Comparison of ENCODE assay signal across 29 cellular contexts in the genomic region with DNA sequence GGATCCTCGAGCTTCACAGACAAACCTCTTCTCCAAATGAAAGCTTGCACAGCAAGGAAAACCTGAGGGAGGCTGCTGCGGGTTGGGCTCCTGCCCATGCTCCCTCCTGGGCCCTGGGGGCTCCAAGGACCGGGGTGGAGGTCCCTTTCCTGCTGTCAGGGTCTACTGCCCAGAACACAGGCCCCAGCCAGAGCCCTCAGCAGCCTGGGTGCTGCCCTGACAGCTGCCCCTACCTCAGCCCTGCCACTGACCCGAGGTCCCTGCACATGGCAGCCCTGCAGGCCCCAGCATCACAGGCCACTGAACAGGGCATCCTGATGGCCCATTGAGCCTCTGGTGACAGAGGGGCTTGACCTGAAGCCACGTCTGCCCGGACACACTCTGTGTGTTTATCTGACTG. TPM values are rescaled to one million over a fixed set of nuclear protein-coding genes. Genes with fewer than 3 reads are reported as not detected.
DNase-seq lines count a peak whose midpoint lies in the region; ATAC-seq and TF ChIP-seq lines count a peak whose summit lies in the region.
"Had no signal": no experiment of that assay in that cellular context is flagged by ENCODE, and none has a peak within 500 bp of the region (broad histone marks: within the 10 kb centered on the region; RNA-seq: fewer than 3 reads in every experiment).

No MANE protein-coding gene starts in this region.

- no peak overlapping the region for H3K23ac ChIP-seq in neuronal stem cell (ENCODE audit: low read depth, low read length, poor library complexity)

- ATAC-seq in HG02623 (IDR thresholded peaks at IDR 0.05; ENCODE audit: unreplicated experiment) = no peak
- ATAC-seq: A549; activated CD8-positive, alpha-beta memory T cell treated with anti-CD3 and anti-CD28 coated beads, Interleukin-2, amount 10 ng/mL, durations not matched to agents 7 days and 5 days; CD8-positive, alpha-beta T cell; naive thymus-derived CD4-positive, alpha-beta T cell had no signal

- no peaks in the 10 kb centered on the region for H3K4me1 ChIP-seq in breast epithelium
- H3K4me1 ChIP-seq in left ventricle myocardium inferior = peaks cover 6% of the 10 kb centered on the region
- peaks cover 0 to 3% of the 10 kb centered on the region in 2 donors for H3K4me1 ChIP-seq in neuronal stem cell (ENCODE audit: control insufficient read depth in 2 of 2, insufficient read depth in 1 of 2, low read depth in 1 of 2, low read length in 2 of 2)
- no peaks in the 10 kb centered on the region for H3K4me1 ChIP-seq in transverse colon
- H3K4me1 ChIP-seq: A549, vagina had no signal

- TF ChIP-seq CTCF in breast epithelium (IDR thresholded peaks at IDR 0.05) (no peak), MCF 10A (IDR thresholded peaks at IDR 0.05; ENCODE audit: unreplicated experiment) (no peak), left ventricle myocardium inferior (IDR thresholded peaks at IDR 0.05; ENCODE audit: borderline replicate concordance) (no peak), transverse colon (IDR thresholded peaks at IDR 0.05) (no peak)

- no peak for TF ChIP-seq EP300 in transverse colon (IDR thresholded peaks at IDR 0.05; ENCODE audit: low read depth)

- H3K9me3 ChIP-seq in breast epithelium (no peaks in the 10 kb centered on the region), left ventricle myocardium inferior (replicated peaks) (no peaks in the 10 kb centered on the region), neuronal stem cell (replicated peaks in 1 of 2; ENCODE audit: control insufficient read depth in 2 of 2, insufficient read depth in 1 of 2, low read depth in 1 of 2, low read length in 2 of 2) (peaks cover 0 to 3% of the 10 kb centered on the region in 2 donors), transverse colon (no peaks in the 10 kb centered on the region)
- H3K9me3 ChIP-seq: A549, ovary, vagina had no signal

- H4K8ac ChIP-seq in neuronal stem cell (ENCODE audit: low read depth, low read length) = no peak overlapping the region

- H3K4me3 Mint-ChIP-seq in MCF 10A (ENCODE audit: unreplicated experiment) = no peak overlapping the region
- H3K4me3 Mint-ChIP-seq: activated CD8-positive, alpha-beta memory T cell treated with anti-CD3 and anti-CD28 coated beads, Interleukin-2, amount 10 ng/mL, durations not matched to agents 7 days and 5 days; activated naive CD4-positive, alpha-beta T cell treated with anti-CD3 and anti-CD28 coated beads, Interleukin-2, amount 10 ng/mL, durations not matched to agents 7 days and 5 days; activated T-helper 1 cell treated with anti-CD3 and anti-CD28 coated beads, Interleukin-12 subunit alpha, Interleukin-12 subunit beta, Interleukin-2, Interleukin-4 antibody, amounts not matched to agents 30 ng/mL and 10 ng/mL and 1 ng/mL, durations not matched to agents 14 hours and 24 hours and 36 hours; CD8-positive, alpha-beta T cell; naive thymus-derived CD4-positive, alpha-beta T cell had no signal

- peak; percentile 11 to 27 for DNase-seq in breast epithelium (ENCODE audit: low spot score in 2 of 2)
- no peak for DNase-seq in MCF 10A (ENCODE audit: unreplicated experiment)
- DNase-seq in left ventricle myocardium inferior = peak; percentile 8
- DNase-seq in neuronal stem cell (ENCODE audit: low spot score) = no peak
- DNase-seq in transverse colon = peak; percentile 2
- DNase-seq in cerebellar nuclear complex (lab: John Stamatoyannopoulos, UW) = no peak
- DNase-seq in NCI-H1105 (lab: John Stamatoyannopoulos, UW) = no peak
- DNase-seq: activated CD8-positive, alpha-beta memory T cell treated with anti-CD3 and anti-CD28 coated beads, Interleukin-2, amount 10 ng/mL, durations not matched to agents 7 days and 5 days; AML-193; CD8-positive, alpha-beta T cell; NCI-H1417 treated with DMSO at 0.1 percent for 48 hours; NCI-H2081; NCI-H2227 treated with DMSO at 0.1 percent for 48 hours; NCI-H69; small intestine; stimulated activated naive CD4-positive, alpha-beta T cell treated with Interleukin-2 at 50 U/mL for 16 hours; T-helper 2 cell had no signal

- H3K36me3 Mint-ChIP-seq in MCF 10A (ENCODE audit: insufficient read depth, unreplicated experiment) = no peaks in the 10 kb centered on the region
- H3K36me3 Mint-ChIP-seq: activated CD8-positive, alpha-beta memory T cell treated with anti-CD3 and anti-CD28 coated beads, Interleukin-2, amount 10 ng/mL, durations not matched to agents 7 days and 5 days; activated naive CD4-positive, alpha-beta T cell treated with anti-CD3 and anti-CD28 coated beads, Interleukin-2, amount 10 ng/mL, durations not matched to agents 7 days and 5 days; CD8-positive, alpha-beta T cell; naive thymus-derived CD4-positive, alpha-beta T cell had no signal

- no peak overlapping the region for H3K27ac Mint-ChIP-seq in MCF 10A (ENCODE audit: low read depth, unreplicated experiment)
- H3K27ac Mint-ChIP-seq: activated CD8-positive, alpha-beta memory T cell treated with anti-CD3 and anti-CD28 coated beads, Interleukin-2, amount 10 ng/mL, durations not matched to agents 7 days and 5 days; activated naive CD4-positive, alpha-beta T cell treated with anti-CD3 and anti-CD28 coated beads, Interleukin-2, amount 10 ng/mL, durations not matched to agents 7 days and 5 days; activated T-helper 1 cell treated with anti-CD3 and anti-CD28 coated beads, Interleukin-12 subunit alpha, Interleukin-12 subunit beta, Interleukin-2, Interleukin-4 antibody, amounts not matched to agents 30 ng/mL and 10 ng/mL and 1 ng/mL, durations not matched to agents 14 hours and 24 hours and 36 hours; CD8-positive, alpha-beta T cell; naive thymus-derived CD4-positive, alpha-beta T cell had no signal

- CTCF ChIA-PET in MCF 10A (lab: Yijun Ruan, JAX) = interaction anchor here (0.7 kb wide), 2 partner anchors 38 to 42 kb away, joined by 3 read pairs; no protein-coding TSS in a partner anchor

- no peak overlapping the region for H2BK5ac ChIP-seq in neuronal stem cell (ENCODE audit: low read length)

- no peaks in the 10 kb centered on the region for H3K27me3 ChIP-seq in breast epithelium
- H3K27me3 ChIP-seq in left ventricle myocardium inferior (ENCODE audit: low read depth) = no peaks in the 10 kb centered on the region
- peaks cover 0 to 11% (median 0%) of the 10 kb centered on the region in 3 experiments for H3K27me3 ChIP-seq in neuronal stem cell (ENCODE audit: control insufficient read depth in 3 of 3, insufficient read depth in 3 of 3, low read depth in 1 of 3, low read length in 3 of 3)
- H3K27me3 ChIP-seq in transverse colon = no peaks in the 10 kb centered on the region
- H3K27me3 ChIP-seq: ovary, vagina had no signal

- H3K14ac ChIP-seq in neuronal stem cell (ENCODE audit: low read length) = no peak overlapping the region

- H3K36me3 ChIP-seq in breast epithelium = no peaks in the 10 kb centered on the region
- H3K36me3 ChIP-seq in left ventricle myocardium inferior = no peaks in the 10 kb centered on the region
- H3K36me3 ChIP-seq in neuronal stem cell (replicated peaks in 1 of 2; ENCODE audit: control insufficient read depth in 2 of 2, insufficient read depth in 2 of 2, low read length in 2 of 2) = no peaks in the 10 kb centered on the region
- H3K36me3 ChIP-seq in transverse colon = no peaks in the 10 kb centered on the region
- H3K36me3 ChIP-seq: ovary, vagina had no signal

- WGBS in neuronal stem cell (ENCODE audit: extremely low coverage in 2 of 2, insufficient read length in 2 of 2, insufficient replicate concordance in 1 of 2), 2 donors = no CpG with 5 or more reads among the region's 6 CpGs
- 91% methylated on average over 6 of the region's 6 CpGs; no CpG with 5 or more reads in 1 of the 2 donors for WGBS in transverse colon (ENCODE audit: low coverage in 1 of 2), 2 donors

- H2BK15ac ChIP-seq in neuronal stem cell (ENCODE audit: low read length) = no peak overlapping the region

- H3K4me3 ChIP-seq in breast epithelium (no peak overlapping the region), left ventricle myocardium inferior (no peak overlapping the region), neuronal stem cell (ENCODE audit: low read length in 2 of 2) (no peak overlapping the region), transverse colon (no peak overlapping the region)
- H3K4me3 ChIP-seq: A549, GM12878, ovary, vagina had no signal

- no peak overlapping the region for H4K91ac ChIP-seq in neuronal stem cell (ENCODE audit: low read depth, low read length, poor library complexity)

- H3K4me1 Mint-ChIP-seq in MCF 10A (ENCODE audit: insufficient read depth, unreplicated experiment) = no peaks in the 10 kb centered on the region
- H3K4me1 Mint-ChIP-seq: activated CD8-positive, alpha-beta memory T cell treated with anti-CD3 and anti-CD28 coated beads, Interleukin-2, amount 10 ng/mL, durations not matched to agents 7 days and 5 days; activated naive CD4-positive, alpha-beta T cell treated with anti-CD3 and anti-CD28 coated beads, Interleukin-2, amount 10 ng/mL, durations not matched to agents 7 days and 5 days; naive thymus-derived CD4-positive, alpha-beta T cell had no signal

- H3K9ac ChIP-seq in neuronal stem cell (ENCODE audit: low read depth, low read length, poor library complexity) = no peak overlapping the region

- H3K4ac ChIP-seq in neuronal stem cell (ENCODE audit: low read length) = no peak overlapping the region

- POLR2A ChIA-PET in MCF 10A (lab: Yijun Ruan, JAX) = no interaction called here

- in situ Hi-C loops in transverse colon (cut with MboI; ENCODE audit: low pct_ligation_motif_present in 1 of 4, low pct_unique_long_range_greater_than_20kb in 1 of 4, low sequenced_read_pairs in 3 of 4) = no loop called here

- H2BK120ac ChIP-seq in neuronal stem cell (ENCODE audit: low read depth, low read length) = no peak overlapping the region

- no peak overlapping the region for H2AFZ ChIP-seq in neuronal stem cell (ENCODE audit: low read length)

- TF ChIP-seq POLR2A in breast epithelium (IDR thresholded peaks at IDR 0.05) (no peak), transverse colon (IDR thresholded peaks at IDR 0.05) (no peak)

- peaks cover 5% of the 10 kb centered on the region for H3K79me1 ChIP-seq in neuronal stem cell (ENCODE audit: low read depth, low read length)

- H2AK5ac ChIP-seq in neuronal stem cell (ENCODE audit: low read depth, low read length) = no peak overlapping the region

- no peak overlapping the region for H2BK12ac ChIP-seq in neuronal stem cell (ENCODE audit: low read length)

- no peaks in the 10 kb centered on the region for H3K9me3 Mint-ChIP-seq in MCF 10A (ENCODE audit: unreplicated experiment)
- H3K9me3 Mint-ChIP-seq: activated naive CD4-positive, alpha-beta T cell treated with anti-CD3 and anti-CD28 coated beads, Interleukin-2, amount 10 ng/mL, durations not matched to agents 7 days and 5 days; activated T-helper 1 cell treated with anti-CD3 and anti-CD28 coated beads, Interleukin-12 subunit alpha, Interleukin-12 subunit beta, Interleukin-2, Interleukin-4 antibody, amounts not matched to agents 30 ng/mL and 10 ng/mL and 1 ng/mL, durations not matched to agents 14 hours and 24 hours and 36 hours; CD8-positive, alpha-beta T cell had no signal

- H3K27ac ChIP-seq in breast epithelium (no peak overlapping the region), left ventricle myocardium inferior (replicated peaks) (no peak overlapping the region), neuronal stem cell (replicated peaks; ENCODE audit: low read length) (no peak overlapping the region), transverse colon (no peak overlapping the region)
- H3K27ac ChIP-seq: A549, epithelial cell of prostate, HL-60, ovary, vagina had no signal

- no peaks in the 10 kb centered on the region for H3K27me3 Mint-ChIP-seq in MCF 10A (ENCODE audit: insufficient read depth, unreplicated experiment)
- H3K27me3 Mint-ChIP-seq: activated CD8-positive, alpha-beta memory T cell treated with anti-CD3 and anti-CD28 coated beads, Interleukin-2, amount 10 ng/mL, durations not matched to agents 7 days and 5 days had no signal

- intact Hi-C loops in breast epithelium (cut with DNase I; ENCODE audit: low total_unique reads) (no loop called here), MCF 10A (cut with micrococcal nuclease) (no loop called here), left ventricle myocardium inferior (cut with micrococcal nuclease) (no loop called here), transverse colon (cut with DNase I; ENCODE audit: low total_unique reads) (no loop called here)

- BruUV-seq in MCF 10A (replicated peaks; lab: Mats Ljungman, UMichigan) = no TSS peak

- H3K18ac ChIP-seq in neuronal stem cell (ENCODE audit: low read length) = peak overlapping the region; percentile 1

- H3K4me2 ChIP-seq in neuronal stem cell (ENCODE audit: insufficient read depth, low read length, poor library complexity, severe bottlenecking) = no peak overlapping the region
- H3K4me2 ChIP-seq: A549 had no signal

RNA-seq across cellular contexts. Expression of a gene that starts 41.0 kb away (rescaled TPM):
- total RNA-seq in breast epithelium (under 1 TPM in 1 of 3 donors, not detected in 2; 0.33 TPM), MCF 10A (2022) (not detected in 2 replicates), left ventricle myocardium inferior (not detected), transverse colon (not detected)
- not detected for polyA plus RNA-seq in neuronal stem cell (2013, experiment 1 of 2)
- polyA plus RNA-seq in neuronal stem cell (2013, experiment 2 of 2) = not detected
- total RNA-seq: activated CD8-positive, alpha-beta memory T cell treated with anti-CD3 and anti-CD28 coated beads, Interleukin-2, amount 10 ng/mL, durations not matched to agents 7 days and 5 days; activated T-helper 1 cell treated with anti-CD3 and anti-CD28 coated beads, Interleukin-12 subunit alpha, Interleukin-12 subunit beta, Interleukin-2, Interleukin-4 antibody, amounts not matched to agents 30 ng/mL and 10 ng/mL and 1 ng/mL, durations not matched to agents 14 hours and 24 hours and 36 hours; CD8-positive, alpha-beta T cell; GM12878; PC-3; temporal lobe had no signal
- polyA plus RNA-seq: A549; GM12878; naive thymus-derived CD4-positive, alpha-beta T cell had no signal

RNA-seq across cellular contexts. Expression of a gene that starts 51.2 kb away (rescaled TPM):
- total RNA-seq in breast epithelium (1 to 10 TPM in 1 of 3 donors, under 1 TPM in 1, not detected in 1; 0.15 to 2.3 TPM), MCF 10A (2022) (not detected in 2 replicates), left ventricle myocardium inferior (not detected), transverse colon (10 to 100 TPM in 1 of 4 donors, 1 to 10 TPM in 2, not detected in 1; 4.9 to 11.6 (median 9.8) TPM)
- not detected for polyA plus RNA-seq in neuronal stem cell (2013, experiment 1 of 2)
- polyA plus RNA-seq in neuronal stem cell (2013, experiment 2 of 2) = not detected
- total RNA-seq: activated CD8-positive, alpha-beta memory T cell treated with anti-CD3 and anti-CD28 coated beads, Interleukin-2, amount 10 ng/mL, durations not matched to agents 7 days and 5 days; activated T-helper 1 cell treated with anti-CD3 and anti-CD28 coated beads, Interleukin-12 subunit alpha, Interleukin-12 subunit beta, Interleukin-2, Interleukin-4 antibody, amounts not matched to agents 30 ng/mL and 10 ng/mL and 1 ng/mL, durations not matched to agents 14 hours and 24 hours and 36 hours; CD8-positive, alpha-beta T cell; GM12878; naive thymus-derived CD4-positive, alpha-beta T cell; temporal lobe had no signal
- polyA plus RNA-seq: A549; naive thymus-derived CD4-positive, alpha-beta T cell had no signal

RNA-seq across cellular contexts. Expression of a gene that starts 51.2 kb away (rescaled TPM):
- total RNA-seq in breast epithelium (10 to 100 TPM; 27.1 to 46.9 (median 35.2) TPM), MCF 10A (2022) (18.0 and 22.0 TPM in 2 replicates), left ventricle myocardium inferior (6.1 TPM), transverse colon (10 to 100 TPM in 3 of 4 donors, 1 to 10 TPM in 1; 8.2 to 65.5 (median 30.0) TPM)
- 0.14 TPM for polyA plus RNA-seq in neuronal stem cell (2013, experiment 1 of 2)
- 0.04 TPM for polyA plus RNA-seq in neuronal stem cell (2013, experiment 2 of 2)

Comparison
In these comparisons a context has a peak if more than half of its experiments do, and no peak if none do; other contexts are left out.
1. DNase-seq: peak in breast epithelium (2 of 2), left ventricle myocardium inferior (single experiment) and transverse colon (single experiment); none in MCF 10A (single experiment), neuronal stem cell (single experiment), cerebellar nuclear complex (0 of 2) and NCI-H1105 (single experiment).